Comparison of ENCODE assay signal across 1 cellular context in genomic region chr1:148768541-148768940, GRCh38. TPM values are rescaled to one million over a fixed set of nuclear protein-coding genes. Genes with fewer than 3 reads are reported as not detected.
"Had no signal": no experiment of that assay in that cellular context is flagged by ENCODE, and none has a peak within 500 bp of the region (broad histone marks: within the 10 kb centered on the region; RNA-seq: fewer than 3 reads in every experiment).

No MANE protein-coding gene starts in this region.

RNA-seq across cellular contexts. Expression of gene NUDT4B, which starts 20.0 kb away (rescaled TPM):
- total RNA-seq: H1 had no signal
